ENCODE assay signal across 23 cellular contexts in the genomic region with DNA sequence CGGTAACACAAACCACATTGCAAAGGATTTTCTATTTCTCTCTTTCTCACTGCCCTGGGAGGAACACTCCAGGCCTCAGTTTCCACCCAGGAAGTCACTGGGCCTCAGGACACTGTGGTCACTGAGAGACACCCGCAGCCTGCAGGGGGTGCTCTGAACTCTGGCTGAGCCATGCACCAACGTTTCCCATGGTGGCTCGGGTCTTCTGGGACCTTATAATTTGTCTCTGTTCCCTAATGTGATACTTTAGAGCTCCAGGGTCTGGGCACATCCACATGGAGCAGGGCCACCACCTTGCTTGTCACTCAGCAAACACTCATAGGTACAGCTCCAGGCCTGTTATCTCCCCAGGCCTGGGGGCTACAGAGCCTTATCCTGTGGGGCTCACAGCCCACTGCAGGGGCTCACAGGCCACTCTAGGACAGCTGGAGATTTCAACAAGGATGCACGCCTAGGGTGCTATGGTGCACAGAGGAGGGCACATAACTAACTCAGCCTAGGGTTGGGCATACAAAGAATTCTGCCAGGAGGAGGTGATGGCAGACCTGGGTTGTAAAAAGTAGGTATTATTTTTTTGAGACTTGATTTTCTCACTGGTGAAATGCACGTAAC. TPM values are rescaled to one million over a fixed set of nuclear protein-coding genes. Genes with fewer than 3 reads are reported as not detected.
A peak's percentile ranks its signal among the peaks of the same experiment; 100 is the strongest.
DNase-seq lines count a peak whose midpoint lies in the region; ATAC-seq and TF ChIP-seq lines count a peak whose summit lies in the region.
"Had no signal": no experiment of that assay in that cellular context is flagged by ENCODE, and none has a peak within 500 bp of the region (broad histone marks: within the 10 kb centered on the region; RNA-seq: fewer than 3 reads in every experiment).

No MANE protein-coding gene starts in this region.

- peak; percentile 18; the same call in 1 of the 2 replicates for TF ChIP-seq CTCF in 22Rv1 (IDR thresholded peaks at IDR 0.05)
- peak; percentile 16 for TF ChIP-seq CTCF in GM12864 (IDR thresholded peaks at IDR 0.05; ENCODE audit: low read depth, low read length, missing control alignments)
- TF ChIP-seq CTCF in OCI-LY3 (IDR thresholded peaks at IDR 0.05; ENCODE audit: low read depth, low read length) = peak; percentile 16; the same call in 1 of the 2 replicates
- TF ChIP-seq CTCF in epithelial cell of proximal tubule (conservative IDR thresholded peaks at IDR 0.05; ENCODE audit: low read depth, low read length) = peak; percentile 10

- DNase-seq in GM12864 (ENCODE audit: low read depth) (no peak), epithelial cell of proximal tubule (ENCODE audit: low read depth) (no peak), RKO (ENCODE audit: low spot score) (no peak), NCI-H524 treated with DMSO at 0.1 percent for 48 hours (lab: John Stamatoyannopoulos, UW) (no peak)
- no peak for DNase-seq in stimulated activated naive CD8-positive, alpha-beta T cell treated with anti-CD3 and anti-CD28 coated beads, Interleukin-15, Interleukin-2, amounts not matched to agents 100 U/mL and 50 U/mL, for 24 hours
- DNase-seq: activated CD4-positive, alpha-beta T cell treated with anti-CD3 and anti-CD28 coated beads for 36 hours; activated CD8-positive, alpha-beta T cell treated with anti-CD3 and anti-CD28 coated beads, Interleukin-2, amount 10 ng/mL, durations not matched to agents 7 days and 5 days; AML-193; amygdala; CD4-positive, alpha-beta T cell; gastrocnemius medialis; GM23248; NCI-H1105; NCI-H187; NCI-H446 treated with DMSO at 0.1 percent for 48 hours; NCI-H82; RPMI8226; testis had no signal

- H3K27ac ChIP-seq in 22Rv1 (no peak overlapping the region), OCI-LY3 (ENCODE audit: low read length) (no peak overlapping the region)
- H3K27ac ChIP-seq: A549, gastrocnemius medialis, GM23248, pancreas, testis had no signal

- no peak overlapping the region for H3K4me2 ChIP-seq in OCI-LY3 (ENCODE audit: low read length)
- H3K4me2 ChIP-seq: A549 had no signal

- peaks cover 4% of the 10 kb centered on the region; the same call in 1 of the 2 replicates for H3K79me2 ChIP-seq in OCI-LY3 (ENCODE audit: low read length)

- H3K4me1 ChIP-seq in OCI-LY3 (ENCODE audit: low read length) = peaks cover 31% of the 10 kb centered on the region

- ATAC-seq in GM19023 (IDR thresholded peaks at IDR 0.05; ENCODE audit: unreplicated experiment) = no peak
- no peak for ATAC-seq in stimulated activated naive CD8-positive, alpha-beta T cell treated with anti-CD3 and anti-CD28 coated beads, Interleukin-15, Interleukin-2, amounts not matched to agents 100 U/mL and 50 U/mL, for 24 hours
- ATAC-seq: A549; activated CD4-positive, alpha-beta T cell treated with anti-CD3 and anti-CD28 coated beads for 36 hours; activated CD8-positive, alpha-beta T cell treated with anti-CD3 and anti-CD28 coated beads, Interleukin-2, amount 10 ng/mL, durations not matched to agents 7 days and 5 days; gastrocnemius medialis; pancreas had no signal

- H3K9ac ChIP-seq in OCI-LY3 (ENCODE audit: low read length) = no peak overlapping the region
- H3K9ac ChIP-seq: GM23248 had no signal

- H4K20me1 ChIP-seq in OCI-LY3 (ENCODE audit: insufficient read depth, low read length) = no peaks in the 10 kb centered on the region

- H3K9me3 ChIP-seq in OCI-LY3 (ENCODE audit: insufficient read depth, low read length) = no peaks in the 10 kb centered on the region
- H3K9me3 ChIP-seq: A549, gastrocnemius medialis, pancreas, testis had no signal

- H3K4me3 ChIP-seq in GM12864 (ENCODE audit: low read depth, low read length) (no peak overlapping the region), OCI-LY3 (ENCODE audit: low read length) (no peak overlapping the region), epithelial cell of proximal tubule (ENCODE audit: low read depth, low read length) (no peak overlapping the region)
- H3K4me3 ChIP-seq: A549, gastrocnemius medialis, GM23248, pancreas, testis had no signal

- no peak overlapping the region for H2AFZ ChIP-seq in OCI-LY3 (ENCODE audit: low read depth, low read length)
- H2AFZ ChIP-seq: GM23248 had no signal

- H3K27me3 ChIP-seq in OCI-LY3 (ENCODE audit: low read depth, low read length) = peaks cover under 1% of the 10 kb centered on the region
- H3K27me3 ChIP-seq: gastrocnemius medialis, pancreas, testis had no signal

- no peaks in the 10 kb centered on the region for H3K36me3 ChIP-seq in OCI-LY3 (replicated peaks; ENCODE audit: low read depth, low read length)
- H3K36me3 ChIP-seq: gastrocnemius medialis, pancreas had no signal

RNA-seq across cellular contexts. Expression of a gene that starts 2.9 kb away (rescaled TPM):
- 11.6 and 14.4 TPM in 2 replicates for total RNA-seq in epithelial cell of proximal tubule

RNA-seq across cellular contexts. Expression of a gene that starts 13.1 kb away (rescaled TPM):
- not detected in 2 replicates for total RNA-seq in epithelial cell of proximal tubule
- total RNA-seq: activated CD8-positive, alpha-beta T cell treated with anti-CD3 and anti-CD28 coated beads, Interleukin-2, amount 10 ng/mL, durations not matched to agents 7 days and 5 days; GM23248 had no signal
